Comparison of ENCODE assay signal across 3 cellular contexts in the genomic region with DNA sequence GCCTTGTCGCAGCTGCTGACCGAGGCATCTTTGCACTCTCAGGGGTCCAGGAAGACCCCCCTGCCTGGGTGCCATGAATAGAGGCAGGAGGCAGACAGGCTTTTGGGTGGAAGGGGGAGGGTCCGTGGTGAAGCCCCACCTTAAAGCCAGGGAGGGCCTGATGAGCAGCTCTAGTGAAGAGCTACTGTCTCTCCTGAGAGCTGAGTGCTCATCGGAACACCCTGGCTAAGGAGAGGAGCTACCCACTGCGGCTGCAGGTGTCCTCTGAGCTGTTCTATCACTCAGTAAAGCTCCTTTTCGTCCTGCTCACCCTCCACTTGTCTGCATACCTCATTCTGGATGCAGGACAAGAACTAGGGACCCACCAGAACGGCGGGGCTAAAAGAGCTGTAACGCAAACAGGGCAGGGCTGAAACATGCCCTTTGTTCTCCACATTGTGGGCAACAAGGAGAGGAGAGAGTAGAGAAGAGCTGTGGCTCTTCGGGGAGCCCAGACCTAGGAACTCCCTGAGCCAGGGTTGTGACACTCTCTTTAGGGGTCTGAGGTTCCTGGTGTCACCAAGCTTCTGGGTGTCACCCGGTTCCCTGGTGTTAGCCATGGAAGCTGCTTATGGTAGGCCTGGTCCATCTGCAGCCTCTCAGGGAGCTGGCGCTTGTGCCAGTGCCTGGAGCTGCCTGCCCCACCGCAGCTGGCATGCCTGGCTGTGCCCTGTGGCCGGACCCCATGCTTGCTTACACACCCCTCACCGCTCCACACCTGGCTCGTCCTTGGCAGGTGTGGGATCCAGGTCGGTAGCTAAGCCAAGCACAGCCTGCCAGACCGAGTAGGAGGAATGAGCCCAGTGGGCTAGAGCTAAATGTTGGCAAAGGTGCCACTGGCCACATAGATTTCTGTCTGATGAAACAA.
TF ChIP-seq lines count a peak whose summit lies in the region.

No MANE protein-coding gene starts in this region.

TF ChIP-seq in K562, 482 proteins besides CTCF, POLR2A, EP300 and RAD21 (continues in another document):
- TF ChIP-seq POLR2H (tag; IDR thresholded peaks at IDR 0.05; ENCODE audit: low read depth), result no peak
- no peak for TF ChIP-seq ZC3H4 (CRISPR knock-in tag; IDR thresholded peaks at IDR 0.05; ENCODE audit: borderline replicate concordance)
- no peak for TF ChIP-seq MTA2 (IDR thresholded peaks at IDR 0.05; ENCODE audit: low read depth)
- TF ChIP-seq NCOA2 (IDR thresholded peaks at IDR 0.05; ENCODE audit: partially characterized antibody in 2 of 2), result no peak
- TF ChIP-seq, protein P1, sequence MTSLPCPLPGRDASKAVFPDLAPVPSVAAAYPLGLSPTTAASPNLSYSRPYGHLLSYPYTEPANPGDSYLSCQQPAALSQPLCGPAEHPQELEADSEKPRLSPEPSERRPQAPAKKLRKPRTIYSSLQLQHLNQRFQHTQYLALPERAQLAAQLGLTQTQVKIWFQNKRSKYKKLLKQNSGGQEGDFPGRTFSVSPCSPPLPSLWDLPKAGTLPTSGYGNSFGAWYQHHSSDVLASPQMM (CRISPR knock-in tag; IDR thresholded peaks at IDR 0.05), result no peak
- no peak for TF ChIP-seq SLC30A9 (CRISPR knock-in tag; IDR thresholded peaks at IDR 0.05)
- TF ChIP-seq ZNF77 (CRISPR knock-in tag; IDR thresholded peaks at IDR 0.05), result no peak
- TF ChIP-seq COPS2 (conservative IDR thresholded peaks at IDR 0.05), result no peak
- no peak for TF ChIP-seq SIN3B (IDR thresholded peaks at IDR 0.05; ENCODE audit: low read depth)
- TF ChIP-seq ZNF23 (CRISPR knock-in tag; IDR thresholded peaks at IDR 0.05), result no peak
- TF ChIP-seq TCF7 (IDR thresholded peaks at IDR 0.05; ENCODE audit: borderline replicate concordance), result no peak
- TF ChIP-seq TSC22D4 (tag; IDR thresholded peaks at IDR 0.05), result no peak
- TF ChIP-seq, protein P2, sequence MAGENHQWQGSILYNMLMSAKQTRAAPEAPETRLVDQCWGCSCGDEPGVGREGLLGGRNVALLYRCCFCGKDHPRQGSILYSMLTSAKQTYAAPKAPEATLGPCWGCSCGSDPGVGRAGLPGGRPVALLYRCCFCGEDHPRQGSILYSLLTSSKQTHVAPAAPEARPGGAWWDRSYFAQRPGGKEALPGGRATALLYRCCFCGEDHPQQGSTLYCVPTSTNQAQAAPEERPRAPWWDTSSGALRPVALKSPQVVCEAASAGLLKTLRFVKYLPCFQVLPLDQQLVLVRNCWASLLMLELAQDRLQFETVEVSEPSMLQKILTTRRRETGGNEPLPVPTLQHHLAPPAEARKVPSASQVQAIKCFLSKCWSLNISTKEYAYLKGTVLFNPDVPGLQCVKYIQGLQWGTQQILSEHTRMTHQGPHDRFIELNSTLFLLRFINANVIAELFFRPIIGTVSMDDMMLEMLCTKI (IDR thresholded peaks at IDR 0.05; ENCODE audit: partially characterized antibody), result no peak
- TF ChIP-seq KHSRP (IDR thresholded peaks at IDR 0.05), result no peak
- TF ChIP-seq, protein P3, sequence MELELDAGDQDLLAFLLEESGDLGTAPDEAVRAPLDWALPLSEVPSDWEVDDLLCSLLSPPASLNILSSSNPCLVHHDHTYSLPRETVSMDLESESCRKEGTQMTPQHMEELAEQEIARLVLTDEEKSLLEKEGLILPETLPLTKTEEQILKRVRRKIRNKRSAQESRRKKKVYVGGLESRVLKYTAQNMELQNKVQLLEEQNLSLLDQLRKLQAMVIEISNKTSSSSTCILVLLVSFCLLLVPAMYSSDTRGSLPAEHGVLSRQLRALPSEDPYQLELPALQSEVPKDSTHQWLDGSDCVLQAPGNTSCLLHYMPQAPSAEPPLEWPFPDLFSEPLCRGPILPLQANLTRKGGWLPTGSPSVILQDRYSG (tag; conservative IDR thresholded peaks at IDR 0.05; ENCODE audit: low read depth), result no peak
- no peak for TF ChIP-seq SAP30 (IDR thresholded peaks at IDR 0.05; ENCODE audit: borderline replicate concordance, insufficient read depth, low read depth, low read length, poor library complexity, severe bottlenecking)
- TF ChIP-seq, protein P4, sequence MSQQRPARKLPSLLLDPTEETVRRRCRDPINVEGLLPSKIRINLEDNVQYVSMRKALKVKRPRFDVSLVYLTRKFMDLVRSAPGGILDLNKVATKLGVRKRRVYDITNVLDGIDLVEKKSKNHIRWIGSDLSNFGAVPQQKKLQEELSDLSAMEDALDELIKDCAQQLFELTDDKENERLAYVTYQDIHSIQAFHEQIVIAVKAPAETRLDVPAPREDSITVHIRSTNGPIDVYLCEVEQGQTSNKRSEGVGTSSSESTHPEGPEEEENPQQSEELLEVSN (IDR thresholded peaks at IDR 0.05; ENCODE audit: borderline replicate concordance in 1 of 2, extremely low read depth in 1 of 2, insufficient read depth in 1 of 2, insufficient read length in 1 of 2, low read depth in 1 of 2, low read length in 1 of 2, poor library complexity in 1 of 2, severe bottlenecking in 1 of 2), result no peak

TF ChIP-seq in HepG2, 621 proteins besides CTCF, POLR2A, EP300 and RAD21 (continues in another document):
- TF ChIP-seq, protein P5, sequence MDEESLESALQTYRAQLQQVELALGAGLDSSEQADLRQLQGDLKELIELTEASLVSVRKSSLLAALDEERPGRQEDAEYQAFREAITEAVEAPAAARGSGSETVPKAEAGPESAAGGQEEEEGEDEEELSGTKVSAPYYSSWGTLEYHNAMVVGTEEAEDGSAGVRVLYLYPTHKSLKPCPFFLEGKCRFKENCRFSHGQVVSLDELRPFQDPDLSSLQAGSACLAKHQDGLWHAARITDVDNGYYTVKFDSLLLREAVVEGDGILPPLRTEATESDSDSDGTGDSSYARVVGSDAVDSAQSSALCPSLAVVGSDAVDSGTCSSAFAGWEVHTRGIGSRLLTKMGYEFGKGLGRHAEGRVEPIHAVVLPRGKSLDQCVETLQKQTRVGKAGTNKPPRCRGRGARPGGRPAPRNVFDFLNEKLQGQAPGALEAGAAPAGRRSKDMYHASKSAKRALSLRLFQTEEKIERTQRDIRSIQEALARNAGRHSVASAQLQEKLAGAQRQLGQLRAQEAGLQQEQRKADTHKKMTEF (CRISPR knock-in tag; IDR thresholded peaks at IDR 0.05), result no peak
- TF ChIP-seq ZNF891 (CRISPR knock-in tag; IDR thresholded peaks at IDR 0.05), result 0 out of 2 replicates have a peak, but pooled peaks have one; percentile 47
- TF ChIP-seq, protein P6, sequence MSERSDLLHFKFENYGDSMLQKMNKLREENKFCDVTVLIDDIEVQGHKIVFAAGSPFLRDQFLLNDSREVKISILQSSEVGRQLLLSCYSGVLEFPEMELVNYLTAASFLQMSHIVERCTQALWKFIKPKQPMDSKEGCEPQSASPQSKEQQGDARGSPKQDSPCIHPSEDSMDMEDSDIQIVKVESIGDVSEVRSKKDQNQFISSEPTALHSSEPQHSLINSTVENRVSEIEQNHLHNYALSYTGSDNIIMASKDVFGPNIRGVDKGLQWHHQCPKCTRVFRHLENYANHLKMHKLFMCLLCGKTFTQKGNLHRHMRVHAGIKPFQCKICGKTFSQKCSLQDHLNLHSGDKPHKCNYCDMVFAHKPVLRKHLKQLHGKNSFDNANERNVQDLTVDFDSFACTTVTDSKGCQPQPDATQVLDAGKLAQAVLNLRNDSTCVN (CRISPR knock-in tag; IDR thresholded peaks at IDR 0.05; ENCODE audit: borderline replicate concordance), result no peak
- TF ChIP-seq DPF2 (CRISPR knock-in tag; IDR thresholded peaks at IDR 0.05; ENCODE audit: borderline replicate concordance, low read depth), result no peak
- TF ChIP-seq HNRNPL (IDR thresholded peaks at IDR 0.05; ENCODE audit: low read depth, low read length), result peak; percentile 70; the same call in 1 of the 2 replicates
- TF ChIP-seq EZH2 (conservative IDR thresholded peaks at IDR 0.05; ENCODE audit: low read depth, low read length), result no peak
- peak; percentile 39; the same call in 1 of the 2 replicates for TF ChIP-seq HNF4A (CRISPR knock-in tag; IDR thresholded peaks at IDR 0.05)
- TF ChIP-seq CREB1 (IDR thresholded peaks at IDR 0.05), result no peak
- no peak for TF ChIP-seq CREB1 (CRISPR knock-in tag; IDR thresholded peaks at IDR 0.05)

TF ChIP-seq in HEK293T, 16 proteins besides CTCF, POLR2A, EP300 and RAD21:
- TF ChIP-seq ZNF384 (IDR thresholded peaks at IDR 0.05) (no peak), FOXA1 (IDR thresholded peaks at IDR 0.05) (no peak), FOXK2 (IDR thresholded peaks at IDR 0.05) (no peak), ELF4 (IDR thresholded peaks at IDR 0.05) (no peak), TARDBP (IDR thresholded peaks at IDR 0.05) (no peak), SP1 (IDR thresholded peaks at IDR 0.05) (no peak), NFRKB (IDR thresholded peaks at IDR 0.05) (no peak), FOXM1 (IDR thresholded peaks at IDR 0.05; ENCODE audit: borderline replicate concordance) (no peak), LEF1 (IDR thresholded peaks at IDR 0.05; ENCODE audit: borderline replicate concordance) (no peak), BHLHE40 (IDR thresholded peaks at IDR 0.05; ENCODE audit: borderline replicate concordance) (no peak)
